ENCODE assay signal across 33 cellular contexts in the genomic region with DNA sequence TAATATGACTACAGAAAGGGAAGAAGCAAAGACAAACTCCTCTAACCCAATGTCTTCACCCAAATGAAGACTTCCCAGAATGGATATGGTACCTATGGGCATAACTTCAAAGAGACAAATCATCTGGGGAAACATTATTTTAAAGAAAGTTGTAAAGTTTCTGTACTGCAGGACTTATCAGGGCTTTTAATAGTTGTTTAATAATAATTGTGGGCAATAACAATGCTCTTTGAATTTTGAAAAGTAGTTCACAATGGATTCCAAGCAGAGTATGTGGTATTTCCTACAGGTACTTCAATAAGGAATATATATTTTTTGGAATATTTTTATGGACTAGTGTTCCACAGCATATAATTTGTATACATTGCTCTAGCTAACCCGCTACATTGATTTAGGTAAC.
"Had no signal": no experiment of that assay in that cellular context is flagged by ENCODE, and none has a peak within 500 bp of the region (broad histone marks: within the 10 kb centered on the region; RNA-seq: fewer than 3 reads in every experiment).

No MANE protein-coding gene starts in this region.

- DNase-seq: activated effector memory CD4-positive, alpha-beta T cell treated with anti-CD3 and anti-CD28 coated beads, Interleukin-2, amount 50 U/mL, for 16 hours; activated effector memory CD4-positive, alpha-beta T cell treated with Interleukin-2 at 50 U/mL for 16 hours; activated gamma-delta T cell; activated gamma-delta T cell treated with Interleukin-2 at 50 U/mL for 16 hours; activated naive CD4-positive, alpha-beta T cell; activated naive CD4-positive, alpha-beta T cell treated with anti-CD3 and anti-CD28 coated beads for 36 hours; activated naive CD4-positive, alpha-beta T cell treated with anti-CD3 and anti-CD28 coated beads, Interleukin-2, amount 10 ng/mL, durations not matched to agents 7 days and 5 days; activated naive CD4-positive, alpha-beta T cell treated with anti-CD3 and anti-CD28 coated beads, Interleukin-2, amount 50 U/mL, for 16 hours; activated naive CD4-positive, alpha-beta T cell treated with Interleukin-2 at 50 U/mL for 16 hours; activated naive CD8-positive, alpha-beta T cell treated with anti-CD3 and anti-CD28 coated beads for 36 hours; activated naive CD8-positive, alpha-beta T cell treated with anti-CD3 and anti-CD28 coated beads, Interleukin-2, amount 10 ng/mL, durations not matched to agents 7 days and 5 days; activated naive CD8-positive, alpha-beta T cell treated with anti-CD3 and anti-CD28 coated beads, Interleukin-2, amount 50 U/mL, for 24 hours; activated T-cell treated with anti-CD3 and anti-CD28 coated beads, Interleukin-2, amount 50 U/mL, for 24 hours; activated T-cell treated with anti-CD3 and anti-CD28 coated beads, Interleukin-2, amount 50 U/mL, for 4 hours; activated T-cell treated with anti-CD3 and anti-CD28 coated beads, Interleukin-2, amount 50 U/mL, for 48 hours; activated T-cell treated with anti-CD3 and anti-CD28 coated beads, Interleukin-2, amount 50 U/mL, for 72 hours; adrenal gland; amniotic stem cell; amygdala; anterior cingulate cortex; aorta; body of pancreas; brain microvascular endothelial cell; caudate nucleus; central memory CD4-positive, alpha-beta T cell; cerebellar nuclear complex had no signal

- H3K4me1 ChIP-seq: adrenal gland, ascending aorta, body of pancreas, breast epithelium had no signal

- H3K27ac ChIP-seq: adrenal gland, ascending aorta, body of pancreas, brain microvascular endothelial cell, breast epithelium, cardiac muscle cell had no signal

- FAIRE-seq: astrocyte, bronchial epithelial cell had no signal

- H3K36me3 ChIP-seq: adrenal gland, ascending aorta, brain microvascular endothelial cell, breast epithelium, cardiac muscle cell had no signal

- H3K9me3 ChIP-seq: adrenal gland, ascending aorta, body of pancreas, breast epithelium had no signal

- H3K4me3 ChIP-seq: adrenal gland, ascending aorta, body of pancreas, breast epithelium, cardiac muscle cell had no signal

- H3K27me3 ChIP-seq: adrenal gland, ascending aorta, body of pancreas, brain microvascular endothelial cell, breast epithelium, cardiac muscle cell had no signal

- ATAC-seq: activated naive CD4-positive, alpha-beta T cell treated with anti-CD3 and anti-CD28 coated beads, Interleukin-2, amount 50 U/mL, for 72 hours; activated naive CD8-positive, alpha-beta T cell treated with anti-CD3 and anti-CD28 coated beads, Interleukin-2, amount 50 U/mL, for 24 hours; activated T-cell treated with anti-CD3 and anti-CD28 coated beads, Interleukin-2, amount 50 U/mL, for 4 hours; activated T-cell treated with anti-CD3 and anti-CD28 coated beads, Interleukin-2, amount 50 U/mL, for 72 hours; activated T-helper 17 cell treated with anti-CD3 and anti-CD28 coated beads, Interleukin-2, amount 50 U/mL, for 72 hours; body of pancreas had no signal
